Comparison of ENCODE assay signal across 8 cellular contexts in genomic region chr2:64644240-64645013, GRCh38. TPM values are rescaled to one million over a fixed set of nuclear protein-coding genes. Genes with fewer than 3 reads are reported as not detected.
DNase-seq lines count a peak whose midpoint lies in the region; ATAC-seq and TF ChIP-seq lines count a peak whose summit lies in the region.

No MANE protein-coding gene starts in this region.

- intact Hi-C loops in CD14-positive monocyte (cut with micrococcal nuclease), result loop anchor here (5.0 to 10.0 kb wide), 3 partner anchors 37 to 223 kb away; partner anchors contain the start of gene AFTPH (in 1 of the 2)

- peak overlapping the region; percentile 90 for H3K27ac ChIP-seq in neutrophil

- H3K4me1 Mint-ChIP-seq in CD14-positive monocyte, result peaks cover 90% of the 10 kb centered on the region
- peaks cover 74% of the 10 kb centered on the region for H3K4me1 Mint-ChIP-seq in activated naive CD4-positive, alpha-beta T cell treated with anti-CD3 and anti-CD28 coated beads, Interleukin-2, amount 10 ng/mL, durations not matched to agents 7 days and 5 days

- peaks cover 83 to 90% of the 10 kb centered on the region in 2 experiments for H3K4me1 ChIP-seq in neutrophil (ENCODE audit: control insufficient read depth in 1 of 2, insufficient read depth in 1 of 2, low read depth in 1 of 2, low read length in 1 of 2)

- H3K27me3 Mint-ChIP-seq in CD14-positive monocyte (ENCODE audit: low read depth in 3 of 3), result no peaks in the 10 kb centered on the region
- H3K27me3 Mint-ChIP-seq in activated naive CD4-positive, alpha-beta T cell treated with anti-CD3 and anti-CD28 coated beads, Interleukin-2, amount 10 ng/mL, durations not matched to agents 7 days and 5 days, result no peaks in the 10 kb centered on the region

- no peaks in the 10 kb centered on the region for H3K9me3 ChIP-seq in neutrophil

- no peak for TF ChIP-seq CTCF in CD14-positive monocyte (IDR thresholded peaks at IDR 0.05)
- TF ChIP-seq CTCF in neutrophil (IDR thresholded peaks at IDR 0.05), result no peak

- peak overlapping the region; percentile 55 for H3K4me3 ChIP-seq in neutrophil (ENCODE audit: low read depth in 1 of 2, low read length in 1 of 2)

- H3K36me3 ChIP-seq in neutrophil, result no peaks in the 10 kb centered on the region

- H3K9me3 Mint-ChIP-seq in CD14-positive monocyte, result peaks cover 0 to 5% (median 0%) of the 10 kb centered on the region in 7 donors
- H3K9me3 Mint-ChIP-seq in activated naive CD4-positive, alpha-beta T cell treated with anti-CD3 and anti-CD28 coated beads, Interleukin-2, amount 10 ng/mL, durations not matched to agents 7 days and 5 days, result no peaks in the 10 kb centered on the region

- peaks cover 9 to 11% of the 10 kb centered on the region in 2 donors for H3K36me3 Mint-ChIP-seq in CD14-positive monocyte
- H3K36me3 Mint-ChIP-seq in activated naive CD4-positive, alpha-beta T cell treated with anti-CD3 and anti-CD28 coated beads, Interleukin-2, amount 10 ng/mL, durations not matched to agents 7 days and 5 days, result peaks cover 7% of the 10 kb centered on the region

- peak overlapping the region; percentile 88 to 96 for H3K4me3 Mint-ChIP-seq in CD14-positive monocyte
- H3K4me3 Mint-ChIP-seq in activated naive CD4-positive, alpha-beta T cell treated with anti-CD3 and anti-CD28 coated beads, Interleukin-2, amount 10 ng/mL, durations not matched to agents 7 days and 5 days, result peak overlapping the region; percentile 77

- peak; percentile 36 for ATAC-seq in GM19043 (IDR thresholded peaks at IDR 0.05; ENCODE audit: low read depth, unreplicated experiment)
- ATAC-seq in HG03175 (IDR thresholded peaks at IDR 0.05; ENCODE audit: unreplicated experiment), result peak; percentile 52

- CTCF ChIA-PET in activated naive CD4-positive, alpha-beta T cell treated with anti-CD3 and anti-CD28 coated beads, Interleukin-2, amount 10 ng/mL, durations not matched to agents 7 days and 5 days (lab: Charles Lee), result interaction anchor here (0.6 to 4.7 kb wide), 11 partner anchors 10 to 344 kb away, joined by 3 to 36 read pairs (median 4); partner anchors contain the start of genes AFTPH, SERTAD2 and SLC1A4

- H3K27me3 ChIP-seq in neutrophil, result no peaks in the 10 kb centered on the region

- H3K27ac Mint-ChIP-seq in CD14-positive monocyte, result peak overlapping the region; percentile 96 to 99 (median 99)
- peak overlapping the region; percentile 92 for H3K27ac Mint-ChIP-seq in activated naive CD4-positive, alpha-beta T cell treated with anti-CD3 and anti-CD28 coated beads, Interleukin-2, amount 10 ng/mL, durations not matched to agents 7 days and 5 days

- DNase-seq in CD14-positive monocyte (ENCODE audit: low spot score) (peak; percentile 80), NOMO-1 treated with dmso at 0.1 percent for 144 hours (lab: John Stamatoyannopoulos, UW; ENCODE audit: unreplicated experiment) (peak; percentile 74), globus pallidus (ENCODE audit: low spot score) (peak; percentile 62), NCI-H226 (no peak)
- DNase-seq in activated naive CD4-positive, alpha-beta T cell treated with anti-CD3 and anti-CD28 coated beads, Interleukin-2, amount 10 ng/mL, durations not matched to agents 7 days and 5 days, result peak; percentile 74

RNA-seq across cellular contexts. Expression of gene SERTAD2, which starts 9.3 kb away (rescaled TPM):
- 1 to 10 TPM; 8.5 to 8.8 TPM for polyA plus RNA-seq in CD14-positive monocyte
